ENCODE assay signal across 9 cellular contexts in genomic region chr19:48813123-48813911, GRCh38. TPM values are rescaled to one million over a fixed set of nuclear protein-coding genes. Genes with fewer than 3 reads are reported as not detected.
A peak's percentile ranks its signal among the peaks of the same experiment; 100 is the strongest.
DNase-seq lines count a peak whose midpoint lies in the region; ATAC-seq, FAIRE-seq and TF ChIP-seq lines count a peak whose summit lies in the region.
"Had no signal": no experiment of that assay in that cellular context is flagged by ENCODE, and none has a peak within 500 bp of the region (broad histone marks: within the 10 kb centered on the region; RNA-seq: fewer than 3 reads in every experiment).

No MANE protein-coding gene starts in this region.

- no peak overlapping the region for H3K4me2 ChIP-seq in HepG2 (ENCODE audit: low read depth, low read length)

- TF ChIP-seq CTCF in heart left ventricle (IDR thresholded peaks at IDR 0.05) (peak in 5 of 12 donors; percentile 7 to 18 (median 14)), astrocyte of the cerebellum (IDR thresholded peaks at IDR 0.05; ENCODE audit: low read depth, low read length, missing control alignments) (peak; percentile 13), HepG2 (CRISPR knock-in tag; IDR thresholded peaks at IDR 0.05) (peak; percentile 65), uterus (IDR thresholded peaks at IDR 0.05) (no peak)

- POLR2A ChIA-PET in HepG2 (lab: Yijun Ruan, JAX): no interaction called here

- no peak overlapping the region for H2AFZ ChIP-seq in HepG2 (ENCODE audit: low read length)

- no TSS peak for BruUV-seq in HepG2 (replicated peaks; lab: Mats Ljungman, UMichigan)

- H3K79me2 ChIP-seq in HepG2 (ENCODE audit: insufficient read depth, low read length): peaks cover 2% of the 10 kb centered on the region

- H3K4me3 ChIP-seq in heart left ventricle: no peak overlapping the region
- H3K4me3 ChIP-seq in astrocyte of the cerebellum (ENCODE audit: low read depth, low read length): no peak overlapping the region
- H3K4me3 ChIP-seq in HepG2 (replicated peaks in 1 of 3; ENCODE audit: insufficient read depth in 1 of 3, low read depth in 2 of 3, low read length in 3 of 3): no peak overlapping the region
- no peak overlapping the region for H3K4me3 ChIP-seq in uterus

- H3K9ac ChIP-seq in HepG2 (ENCODE audit: insufficient read depth, low read depth, low read length): no peak overlapping the region

- FAIRE-seq in HepG2 (lab: Jason Lieb, UNC): no peak

- no peak for DNase-seq in heart left ventricle
- DNase-seq in Right ventricle myocardium inferior (ENCODE audit: missing footprints): no peak
- no peak for DNase-seq in astrocyte of the cerebellum (ENCODE audit: low read depth)
- peak; percentile 43 for DNase-seq in HepG2 (ENCODE audit: low spot score)
- DNase-seq in uterus: no peak
- DNase-seq: activated CD4-positive, alpha-beta T cell treated with anti-CD3 and anti-CD28 coated beads for 48 hours had no signal

- peaks cover 3% of the 10 kb centered on the region; the same call in 1 of the 2 replicates for H4K20me1 ChIP-seq in HepG2 (ENCODE audit: insufficient read depth, low read length)

- peaks cover 0 to 42% (median 18%) of the 10 kb centered on the region in 12 donors for H3K4me1 ChIP-seq in heart left ventricle
- H3K4me1 ChIP-seq in HepG2 (ENCODE audit: insufficient read depth, low read length): peaks cover 65% of the 10 kb centered on the region
- H3K4me1 ChIP-seq in uterus: peaks cover 0 to 4% of the 10 kb centered on the region in 2 donors

- H3K36me3 ChIP-seq in heart left ventricle: no peaks in the 10 kb centered on the region
- H3K36me3 ChIP-seq in HepG2 (replicated peaks in 1 of 2; ENCODE audit: control insufficient read depth in 1 of 2, insufficient read depth in 2 of 2, low read length in 2 of 2): no peaks in the 10 kb centered on the region
- no peaks in the 10 kb centered on the region for H3K36me3 ChIP-seq in uterus

- 89 to 93% (median 90%) methylated on average over 17 to 21 of the region's 21 CpGs for whole genome bisulfite sequencing in heart left ventricle, 4 donors
- WGBS in HepG2 (ENCODE audit: low lambda C conversion rate): 89% methylated on average over 15 of the region's 21 CpGs

- H3K27me3 ChIP-seq in heart left ventricle: no peaks in the 10 kb centered on the region
- no peaks in the 10 kb centered on the region for H3K27me3 ChIP-seq in HepG2 (ENCODE audit: control insufficient read depth in 1 of 2, insufficient read depth in 2 of 2, low read length in 2 of 2)
- no peaks in the 10 kb centered on the region for H3K27me3 ChIP-seq in uterus

- no peak for ATAC-seq in heart left ventricle
- no peak for ATAC-seq in Right ventricle myocardium inferior
- ATAC-seq in HepG2: peak; percentile 39
- ATAC-seq in HG03039 (IDR thresholded peaks at IDR 0.05; ENCODE audit: unreplicated experiment): no peak
- ATAC-seq in esophagus mucosa: no peak
- no peak for ATAC-seq in GM19455 (IDR thresholded peaks at IDR 0.05; ENCODE audit: unreplicated experiment)

- TF ChIP-seq EP300 in HepG2 (IDR thresholded peaks at IDR 0.05; ENCODE audit: low read depth in 2 of 2, low read length in 2 of 2): no peak
- no peak for TF ChIP-seq EP300 in HepG2 (CRISPR knock-in tag; IDR thresholded peaks at IDR 0.05; ENCODE audit: borderline replicate concordance)

- in situ Hi-C loops in astrocyte of the cerebellum (cut with HindIII; ENCODE audit: low sequenced_read_pairs) (no loop called here), HepG2 (cut with HindIII; ENCODE audit: extremely low pct_ligation_motif_present, low pct_unique_long_range_greater_than_20kb) (no loop called here)

- TF ChIP-seq RAD21 in HepG2 (CRISPR knock-in tag; IDR thresholded peaks at IDR 0.05): peak; percentile 29

- intact Hi-C loops in heart left ventricle (cut with DNase I) (loop anchor here in 1 of 10 donors (2.0 kb wide), 1 partner anchor 19 kb away; no protein-coding TSS in a partner anchor), Right ventricle myocardium inferior (cut with DNase I) (no loop called here), HepG2 (cut with micrococcal nuclease; ENCODE audit: unreplicated experiment) (no loop called here), uterus (cut with DNase I; ENCODE audit: low total_unique reads) (no loop called here)

- no peak for TF ChIP-seq POLR2A in heart left ventricle (IDR thresholded peaks at IDR 0.05)
- TF ChIP-seq POLR2A in HepG2 (IDR thresholded peaks at IDR 0.05; ENCODE audit: insufficient read depth in 1 of 2, low read depth in 2 of 2, low read length in 2 of 2): no peak; a peak in 1 of 4 replicates
- TF ChIP-seq POLR2A in uterus (IDR thresholded peaks at IDR 0.05): no peak

- H3K9me3 ChIP-seq in heart left ventricle (no peaks in the 10 kb centered on the region), HepG2 (ENCODE audit: low read length) (no peaks in the 10 kb centered on the region), uterus (no peaks in the 10 kb centered on the region)

- CTCF ChIA-PET in HepG2 (lab: Yijun Ruan, JAX; ENCODE audit: low intra/inter-chr PET ratio, low total read pairs): no interaction called here

- H3K27ac ChIP-seq in heart left ventricle (peak overlapping the region in 8 of 12 donors; percentile 83 to 96 (median 90)), HepG2 (ENCODE audit: extremely low read length, insufficient read depth, low read length) (peak overlapping the region; percentile 61), uterus (peak overlapping the region; percentile 92 to 94)

RNA-seq across cellular contexts. Expression of gene BCAT2, which starts 2.5 kb away (rescaled TPM):
- total RNA-seq in heart left ventricle (100 to 1,000 TPM in 1 of 9 donors, 10 to 100 TPM in 8; 39.8 to 103 (median 61.7) TPM), Right ventricle myocardium inferior (63.2 TPM), HepG2 (2016; rRNA removed; fragmentation: Illumina TruSeq; extraction: Trizol) (2.3 and 2.5 TPM in 2 replicates), uterus (10 to 100 TPM in 3 of 4 donors, 1 to 10 TPM in 1; 9.2 to 54.3 (median 24.6) TPM), esophagus mucosa (31.0 TPM)
- polyA plus RNA-seq in heart left ventricle (10 to 100 TPM; 62.5 to 84.7 TPM), HepG2 (2011; rRNA removed) (3.6 TPM in 2 replicates)
- 3.4 and 4.0 TPM in 2 replicates for total RNA-seq in HepG2 (2016; cell fraction: cytosol; rRNA removed; fragmentation: Illumina TruSeq; extraction: Trizol; ENCODE audit: low read depth)
- 1.8 and 2.8 TPM in 2 replicates for total RNA-seq in HepG2 (2016; cell fraction: insoluble cytoplasmic fraction; rRNA removed; fragmentation: Illumina TruSeq; extraction: Trizol)
- total RNA-seq in HepG2 (2016; cell fraction: membrane; rRNA removed; fragmentation: Illumina TruSeq; extraction: Trizol): 4.9 and 6.9 TPM in 2 replicates
- total RNA-seq in HepG2 (2016; cell fraction: nucleus; rRNA removed; fragmentation: Illumina TruSeq; extraction: Trizol): 2.2 and 2.5 TPM in 2 replicates
- 2.4 and 3.8 TPM in 2 replicates for polyA plus RNA-seq in HepG2 (2011; cell fraction: cytosol; rRNA removed)
- 4.8 and 5.7 TPM in 2 replicates for polyA plus RNA-seq in HepG2 (2011; cell fraction: nucleus; rRNA removed)
- 4.0 and 5.0 TPM in 2 replicates for polyA plus RNA-seq in HepG2 (2012)
- 4.8 and 6.1 TPM in 2 replicates for polyA plus RNA-seq in HepG2 (2016; cell fraction: cytosol; fragmentation: Illumina TruSeq; extraction: Trizol; ENCODE audit: low read depth)
- polyA plus RNA-seq in HepG2 (2016; cell fraction: insoluble cytoplasmic fraction; fragmentation: Illumina TruSeq; extraction: Trizol; ENCODE audit: low read depth): 2.6 and 3.5 TPM in 2 replicates
- polyA plus RNA-seq in HepG2 (2016; cell fraction: membrane; fragmentation: Illumina TruSeq; extraction: Trizol; ENCODE audit: low read depth): 6.4 and 7.9 TPM in 2 replicates
- 2.4 and 5.2 TPM in 2 replicates for polyA plus RNA-seq in HepG2 (2016; cell fraction: nucleus; fragmentation: Illumina TruSeq; extraction: Trizol; ENCODE audit: insufficient read depth, low read depth)
- polyA minus RNA-seq in HepG2 (2011; rRNA and poly(A)+ RNA removed; ENCODE audit: low replicate concordance): 4.1 and 65.2 TPM in 2 replicates
- polyA minus RNA-seq in HepG2 (2011; cell fraction: cytosol; rRNA and poly(A)+ RNA removed): 1.6 and 1.9 TPM in 2 replicates
- polyA minus RNA-seq in HepG2 (2011; cell fraction: nucleus; rRNA and poly(A)+ RNA removed): 1.6 and 2.3 TPM in 2 replicates

RNA-seq across cellular contexts. Expression of gene HSD17B14, which starts 23.0 kb away (rescaled TPM):
- 1 to 10 TPM in 8 of 9 donors, not detected in 1; 1.2 to 5.4 (median 3.3) TPM for total RNA-seq in heart left ventricle
- polyA plus RNA-seq in heart left ventricle: 1 to 10 TPM; 1.6 to 2.7 TPM
- total RNA-seq in Right ventricle myocardium inferior: 1.0 TPM
- 0.53 and 0.58 TPM in 2 replicates for total RNA-seq in HepG2 (2016; rRNA removed; fragmentation: Illumina TruSeq; extraction: Trizol)
- total RNA-seq in HepG2 (2016; cell fraction: cytosol; rRNA removed; fragmentation: Illumina TruSeq; extraction: Trizol; ENCODE audit: low read depth): 0.44 TPM in 1 of 2 replicates, not detected in the other
- total RNA-seq in HepG2 (2016; cell fraction: insoluble cytoplasmic fraction; rRNA removed; fragmentation: Illumina TruSeq; extraction: Trizol): 0.64 and 0.97 TPM in 2 replicates
- 0.34 and 0.49 TPM in 2 replicates for total RNA-seq in HepG2 (2016; cell fraction: membrane; rRNA removed; fragmentation: Illumina TruSeq; extraction: Trizol)
- total RNA-seq in HepG2 (2016; cell fraction: nucleus; rRNA removed; fragmentation: Illumina TruSeq; extraction: Trizol): not detected in 2 replicates
- polyA plus RNA-seq in HepG2 (2011; rRNA removed): 1.2 and 1.8 TPM in 2 replicates
- 1.4 and 1.5 TPM in 2 replicates for polyA plus RNA-seq in HepG2 (2011; cell fraction: cytosol; rRNA removed)
- polyA plus RNA-seq in HepG2 (2011; cell fraction: nucleus; rRNA removed): 3.6 and 4.3 TPM in 2 replicates
- 0.72 and 0.89 TPM in 2 replicates for polyA plus RNA-seq in HepG2 (2012)
- polyA plus RNA-seq in HepG2 (2016; cell fraction: cytosol; fragmentation: Illumina TruSeq; extraction: Trizol; ENCODE audit: low read depth): 0.35 and 0.58 TPM in 2 replicates
- polyA plus RNA-seq in HepG2 (2016; cell fraction: insoluble cytoplasmic fraction; fragmentation: Illumina TruSeq; extraction: Trizol; ENCODE audit: low read depth): 1.1 TPM in 2 replicates
- 0.64 and 0.69 TPM in 2 replicates for polyA plus RNA-seq in HepG2 (2016; cell fraction: membrane; fragmentation: Illumina TruSeq; extraction: Trizol; ENCODE audit: low read depth)
- polyA plus RNA-seq in HepG2 (2016; cell fraction: nucleus; fragmentation: Illumina TruSeq; extraction: Trizol; ENCODE audit: insufficient read depth, low read depth): 0.97 and 0.98 TPM in 2 replicates
- 0.33 and 0.62 TPM in 2 replicates for polyA minus RNA-seq in HepG2 (2011; rRNA and poly(A)+ RNA removed; ENCODE audit: low replicate concordance)
- not detected in 2 replicates for polyA minus RNA-seq in HepG2 (2011; cell fraction: cytosol; rRNA and poly(A)+ RNA removed)
- polyA minus RNA-seq in HepG2 (2011; cell fraction: nucleus; rRNA and poly(A)+ RNA removed): 0.77 and 2.0 TPM in 2 replicates
- total RNA-seq in uterus: 10 to 100 TPM in 1 of 4 donors, 1 to 10 TPM in 3; 5.6 to 31.9 (median 8.7) TPM
- total RNA-seq in esophagus mucosa: 0.40 TPM

RNA-seq across cellular contexts. Expression of gene PLEKHA4, which starts 55.1 kb away (rescaled TPM):
- total RNA-seq in heart left ventricle (10 to 100 TPM in 8 of 9 donors, 1 to 10 TPM in 1; 7.5 to 66.9 (median 24.8) TPM), Right ventricle myocardium inferior (23.8 TPM), HepG2 (2016; rRNA removed; fragmentation: Illumina TruSeq; extraction: Trizol) (4.3 and 6.0 TPM in 2 replicates), uterus (10 to 100 TPM in 2 of 4 donors, 1 to 10 TPM in 2; 1.3 to 60.4 (median 10.4) TPM), esophagus mucosa (8.1 TPM)
- polyA plus RNA-seq in heart left ventricle (10 to 100 TPM; 28.6 to 32.0 TPM), HepG2 (2011; rRNA removed) (4.8 and 6.0 TPM in 2 replicates)
- total RNA-seq in HepG2 (2016; cell fraction: cytosol; rRNA removed; fragmentation: Illumina TruSeq; extraction: Trizol; ENCODE audit: low read depth): 3.7 and 5.1 TPM in 2 replicates
- total RNA-seq in HepG2 (2016; cell fraction: insoluble cytoplasmic fraction; rRNA removed; fragmentation: Illumina TruSeq; extraction: Trizol): 3.0 and 5.6 TPM in 2 replicates
- 4.6 and 5.1 TPM in 2 replicates for total RNA-seq in HepG2 (2016; cell fraction: membrane; rRNA removed; fragmentation: Illumina TruSeq; extraction: Trizol)
- 5.1 and 5.4 TPM in 2 replicates for total RNA-seq in HepG2 (2016; cell fraction: nucleus; rRNA removed; fragmentation: Illumina TruSeq; extraction: Trizol)
- polyA plus RNA-seq in HepG2 (2011; cell fraction: cytosol; rRNA removed): 2.3 and 4.7 TPM in 2 replicates
- 16.9 and 18.5 TPM in 2 replicates for polyA plus RNA-seq in HepG2 (2011; cell fraction: nucleus; rRNA removed)
- polyA plus RNA-seq in HepG2 (2012): 3.4 TPM in 2 replicates
- 1.3 and 2.3 TPM in 2 replicates for polyA plus RNA-seq in HepG2 (2016; cell fraction: cytosol; fragmentation: Illumina TruSeq; extraction: Trizol; ENCODE audit: low read depth)
- 5.4 and 7.3 TPM in 2 replicates for polyA plus RNA-seq in HepG2 (2016; cell fraction: insoluble cytoplasmic fraction; fragmentation: Illumina TruSeq; extraction: Trizol; ENCODE audit: low read depth)
- polyA plus RNA-seq in HepG2 (2016; cell fraction: membrane; fragmentation: Illumina TruSeq; extraction: Trizol; ENCODE audit: low read depth): 3.8 and 5.1 TPM in 2 replicates
- polyA plus RNA-seq in HepG2 (2016; cell fraction: nucleus; fragmentation: Illumina TruSeq; extraction: Trizol; ENCODE audit: insufficient read depth, low read depth): 11.7 and 12.4 TPM in 2 replicates
- polyA minus RNA-seq in HepG2 (2011; rRNA and poly(A)+ RNA removed; ENCODE audit: low replicate concordance): 0.70 and 1.2 TPM in 2 replicates
- 3.6 TPM in 2 replicates for polyA minus RNA-seq in HepG2 (2011; cell fraction: cytosol; rRNA and poly(A)+ RNA removed)
- 1.7 and 3.1 TPM in 2 replicates for polyA minus RNA-seq in HepG2 (2011; cell fraction: nucleus; rRNA and poly(A)+ RNA removed)

RNA-seq across cellular contexts. Expression of gene FGF21, which starts 58.0 kb away (rescaled TPM):
- total RNA-seq in heart left ventricle (not detected), Right ventricle myocardium inferior (not detected), HepG2 (2016; rRNA removed; fragmentation: Illumina TruSeq; extraction: Trizol) (not detected in 2 replicates), uterus (not detected), esophagus mucosa (not detected)
- polyA plus RNA-seq in heart left ventricle (not detected), HepG2 (2011; rRNA removed) (0.17 TPM in 2 replicates)
- total RNA-seq in HepG2 (2016; cell fraction: cytosol; rRNA removed; fragmentation: Illumina TruSeq; extraction: Trizol; ENCODE audit: low read depth): not detected in 2 replicates
- not detected in 2 replicates for total RNA-seq in HepG2 (2016; cell fraction: insoluble cytoplasmic fraction; rRNA removed; fragmentation: Illumina TruSeq; extraction: Trizol)
- not detected in 2 replicates for total RNA-seq in HepG2 (2016; cell fraction: membrane; rRNA removed; fragmentation: Illumina TruSeq; extraction: Trizol)
- total RNA-seq in HepG2 (2016; cell fraction: nucleus; rRNA removed; fragmentation: Illumina TruSeq; extraction: Trizol): not detected in 2 replicates
- 0.08 and 0.12 TPM in 2 replicates for polyA plus RNA-seq in HepG2 (2011; cell fraction: cytosol; rRNA removed)
- polyA plus RNA-seq in HepG2 (2011; cell fraction: nucleus; rRNA removed): 0.26 and 0.39 TPM in 2 replicates
- 0.60 TPM in 1 of 2 replicates, not detected in the other for polyA plus RNA-seq in HepG2 (2012)
- not detected in 2 replicates for polyA plus RNA-seq in HepG2 (2016; cell fraction: cytosol; fragmentation: Illumina TruSeq; extraction: Trizol; ENCODE audit: low read depth)
- not detected in 2 replicates for polyA plus RNA-seq in HepG2 (2016; cell fraction: insoluble cytoplasmic fraction; fragmentation: Illumina TruSeq; extraction: Trizol; ENCODE audit: low read depth)
- not detected in 2 replicates for polyA plus RNA-seq in HepG2 (2016; cell fraction: membrane; fragmentation: Illumina TruSeq; extraction: Trizol; ENCODE audit: low read depth)
- polyA plus RNA-seq in HepG2 (2016; cell fraction: nucleus; fragmentation: Illumina TruSeq; extraction: Trizol; ENCODE audit: insufficient read depth, low read depth): not detected in 2 replicates
- polyA minus RNA-seq in HepG2 (2011; rRNA and poly(A)+ RNA removed; ENCODE audit: low replicate concordance): not detected in 2 replicates
- not detected in 2 replicates for polyA minus RNA-seq in HepG2 (2011; cell fraction: cytosol; rRNA and poly(A)+ RNA removed)
- polyA minus RNA-seq in HepG2 (2011; cell fraction: nucleus; rRNA and poly(A)+ RNA removed): 0.37 TPM in 1 of 2 replicates, not detected in the other

RNA-seq across cellular contexts. Expression of gene PPP1R15A, which starts 58.9 kb away (rescaled TPM):
- total RNA-seq in heart left ventricle: 10 to 100 TPM; 51.7 to 88.2 (median 62.6) TPM
- 100 to 1,000 TPM in 1 of 2 donors, 10 to 100 TPM in 1; 86.6 to 181 TPM for polyA plus RNA-seq in heart left ventricle
- total RNA-seq in Right ventricle myocardium inferior: 64.8 TPM
- 7.8 and 18.5 TPM in 2 replicates for total RNA-seq in HepG2 (2016; rRNA removed; fragmentation: Illumina TruSeq; extraction: Trizol)
- 7.7 and 7.9 TPM in 2 replicates for total RNA-seq in HepG2 (2016; cell fraction: cytosol; rRNA removed; fragmentation: Illumina TruSeq; extraction: Trizol; ENCODE audit: low read depth)
- total RNA-seq in HepG2 (2016; cell fraction: insoluble cytoplasmic fraction; rRNA removed; fragmentation: Illumina TruSeq; extraction: Trizol): 6.4 and 19.6 TPM in 2 replicates
- 5.7 and 6.5 TPM in 2 replicates for total RNA-seq in HepG2 (2016; cell fraction: membrane; rRNA removed; fragmentation: Illumina TruSeq; extraction: Trizol)
- total RNA-seq in HepG2 (2016; cell fraction: nucleus; rRNA removed; fragmentation: Illumina TruSeq; extraction: Trizol): 25.9 and 29.7 TPM in 2 replicates
- 15.2 and 15.6 TPM in 2 replicates for polyA plus RNA-seq in HepG2 (2011; rRNA removed)
- polyA plus RNA-seq in HepG2 (2011; cell fraction: cytosol; rRNA removed): 10.5 and 12.8 TPM in 2 replicates
- 28.4 and 34.0 TPM in 2 replicates for polyA plus RNA-seq in HepG2 (2011; cell fraction: nucleus; rRNA removed)
- 12.6 and 18.1 TPM in 2 replicates for polyA plus RNA-seq in HepG2 (2012)
- 2.1 and 2.4 TPM in 2 replicates for polyA plus RNA-seq in HepG2 (2016; cell fraction: cytosol; fragmentation: Illumina TruSeq; extraction: Trizol; ENCODE audit: low read depth)
- 8.2 and 10.1 TPM in 2 replicates for polyA plus RNA-seq in HepG2 (2016; cell fraction: insoluble cytoplasmic fraction; fragmentation: Illumina TruSeq; extraction: Trizol; ENCODE audit: low read depth)
- polyA plus RNA-seq in HepG2 (2016; cell fraction: membrane; fragmentation: Illumina TruSeq; extraction: Trizol; ENCODE audit: low read depth): 3.9 and 4.1 TPM in 2 replicates
- 36.9 and 39.2 TPM in 2 replicates for polyA plus RNA-seq in HepG2 (2016; cell fraction: nucleus; fragmentation: Illumina TruSeq; extraction: Trizol; ENCODE audit: insufficient read depth, low read depth)
- polyA minus RNA-seq in HepG2 (2011; rRNA and poly(A)+ RNA removed; ENCODE audit: low replicate concordance): 12.5 and 17.7 TPM in 2 replicates
- polyA minus RNA-seq in HepG2 (2011; cell fraction: cytosol; rRNA and poly(A)+ RNA removed): 9.8 and 12.8 TPM in 2 replicates
- polyA minus RNA-seq in HepG2 (2011; cell fraction: nucleus; rRNA and poly(A)+ RNA removed): 34.6 and 36.1 TPM in 2 replicates
- total RNA-seq in uterus: 10 to 100 TPM; 28.6 to 53.0 (median 30.9) TPM
- 30.0 TPM for total RNA-seq in esophagus mucosa

Comparison
In these comparisons a context has a peak if more than half of its experiments do, and no peak if none do; other contexts are left out.
1. CTCF ChIP-seq: peak in astrocyte of the cerebellum (single experiment) and HepG2 (single experiment); none in uterus (0 of 4).
2. Peak in every context shown above with its lines, with median percentiles within 50 percentile points of each other: H3K27ac ChIP-seq.